In genomic region chr16:89478576-89479221, GRCh38 we compare ENCODE assay signal across 1 cellular context.
TF ChIP-seq lines count a peak whose summit lies in the region.

No MANE protein-coding gene starts in this region.

TF ChIP-seq in HepG2, 621 proteins besides CTCF, POLR2A, EP300 and RAD21 (continued from another document and continues in another):
- TF ChIP-seq FOXO1 (CRISPR knock-in tag; IDR thresholded peaks at IDR 0.05) (0 out of 2 replicates have a peak, but pooled peaks have one; percentile 18), SP5 (CRISPR knock-in tag; IDR thresholded peaks at IDR 0.05; ENCODE audit: borderline replicate concordance, low read depth) (no peak), ZNF317 (CRISPR knock-in tag; IDR thresholded peaks at IDR 0.05) (no peak), TCF7L2 (IDR thresholded peaks at IDR 0.05; ENCODE audit: low read depth, low read length) (no peak), PHF8 (CRISPR knock-in tag; IDR thresholded peaks at IDR 0.05) (no peak), ZNF670 (CRISPR knock-in tag; IDR thresholded peaks at IDR 0.05; ENCODE audit: borderline replicate concordance) (no peak), RXRA (CRISPR knock-in tag; IDR thresholded peaks at IDR 0.05) (peak; percentile 61; the same call in 1 of the 2 replicates), PLRG1 (conservative IDR thresholded peaks at IDR 0.05) (no peak), NFATC3 (CRISPR knock-in tag; IDR thresholded peaks at IDR 0.05) (no peak), E2F2 (CRISPR knock-in tag; IDR thresholded peaks at IDR 0.05; ENCODE audit: borderline replicate concordance) (no peak), ZNF143 (CRISPR knock-in tag; IDR thresholded peaks at IDR 0.05) (no peak), SOX5 (CRISPR knock-in tag; IDR thresholded peaks at IDR 0.05; ENCODE audit: borderline replicate concordance) (0 out of 2 replicates have a peak, but pooled peaks have one; percentile 18), NFE2L1 (CRISPR knock-in tag; IDR thresholded peaks at IDR 0.05; ENCODE audit: borderline replicate concordance) (no peak), ZNF124 (CRISPR knock-in tag; IDR thresholded peaks at IDR 0.05) (no peak), SOX13 (IDR thresholded peaks at IDR 0.05) (no peak), SOX13 (CRISPR knock-in tag; conservative IDR thresholded peaks at IDR 0.05 in 1 of 2, IDR thresholded peaks at IDR 0.05 in 1 of 2) (peak in 1 of 2 experiments; percentile 30; a peak in 1 of 4 replicates), ZNF441 (CRISPR knock-in tag; IDR thresholded peaks at IDR 0.05; ENCODE audit: borderline replicate concordance) (no peak), ZNF430 (CRISPR knock-in tag; IDR thresholded peaks at IDR 0.05) (0 out of 2 replicates have a peak, but pooled peaks have one; percentile 29), JUNB (CRISPR knock-in tag; IDR thresholded peaks at IDR 0.05; ENCODE audit: borderline replicate concordance) (no peak), PRDM10 (CRISPR knock-in tag; IDR thresholded peaks at IDR 0.05; ENCODE audit: low read depth) (no peak), SALL1 (CRISPR knock-in tag; IDR thresholded peaks at IDR 0.05) (peak; percentile 40; the same call in 1 of the 2 replicates), ZNF589 (CRISPR knock-in tag; conservative IDR thresholded peaks at IDR 0.05) (no peak), SAP130 (CRISPR knock-in tag; IDR thresholded peaks at IDR 0.05; ENCODE audit: low read depth) (peak; percentile 70), YEATS2 (CRISPR knock-in tag; IDR thresholded peaks at IDR 0.05; ENCODE audit: borderline replicate concordance) (peak; percentile 18; the same call in 1 of the 2 replicates), HCFC1 (IDR thresholded peaks at IDR 0.05; ENCODE audit: low read depth, low read length) (no peak), GTF3A (CRISPR knock-in tag; conservative IDR thresholded peaks at IDR 0.05) (no peak), KDM4B (CRISPR knock-in tag; IDR thresholded peaks at IDR 0.05) (no peak), TEAD2 (CRISPR knock-in tag; IDR thresholded peaks at IDR 0.05) (no peak), NCOA2 (CRISPR knock-in tag; IDR thresholded peaks at IDR 0.05) (no peak), ZNF335 (CRISPR knock-in tag; IDR thresholded peaks at IDR 0.05) (0 out of 2 replicates have a peak, but pooled peaks have one; percentile 41), ARNTL (CRISPR knock-in tag; IDR thresholded peaks at IDR 0.05) (no peak), YEATS4 (CRISPR knock-in tag; IDR thresholded peaks at IDR 0.05; ENCODE audit: borderline replicate concordance) (no peak), ADNP (CRISPR knock-in tag; IDR thresholded peaks at IDR 0.05) (no peak), HDAC2 (CRISPR knock-in tag; IDR thresholded peaks at IDR 0.05) (peak; percentile 23; the same call in 1 of the 2 replicates), RARA (CRISPR knock-in tag; IDR thresholded peaks at IDR 0.05) (peak; percentile 52), MEIS2 (CRISPR knock-in tag; IDR thresholded peaks at IDR 0.05) (no peak), XRCC5 (optimal IDR thresholded peaks at IDR 0.05; ENCODE audit: low read length) (peak; percentile 29), GATAD2A (CRISPR knock-in tag; IDR thresholded peaks at IDR 0.05) (peak; percentile 36; the same call in 1 of the 2 replicates), ZNF709 (CRISPR knock-in tag; IDR thresholded peaks at IDR 0.05) (no peak), ATF1 (CRISPR knock-in tag; IDR thresholded peaks at IDR 0.05) (no peak), ZSCAN25 (CRISPR knock-in tag; IDR thresholded peaks at IDR 0.05) (0 out of 2 replicates have a peak, but pooled peaks have one; percentile 36), GATA4 (IDR thresholded peaks at IDR 0.05; ENCODE audit: borderline replicate concordance, low read depth) (no peak), ZNF343 (CRISPR knock-in tag; IDR thresholded peaks at IDR 0.05) (no peak), ZFP37 (CRISPR knock-in tag; IDR thresholded peaks at IDR 0.05; ENCODE audit: borderline replicate concordance) (no peak), ZNF768 (CRISPR knock-in tag; IDR thresholded peaks at IDR 0.05) (no peak), ZNF710 (CRISPR knock-in tag; IDR thresholded peaks at IDR 0.05; ENCODE audit: borderline replicate concordance) (0 out of 2 replicates have a peak, but pooled peaks have one; percentile 16), FOXP1 (IDR thresholded peaks at IDR 0.05) (no peak), FOXP1 (CRISPR knock-in tag; IDR thresholded peaks at IDR 0.05) (peak; percentile 40; the same call in 1 of the 2 replicates), ZSCAN21 (CRISPR knock-in tag; IDR thresholded peaks at IDR 0.05; ENCODE audit: borderline replicate concordance) (no peak)
- TF ChIP-seq, protein P1, sequence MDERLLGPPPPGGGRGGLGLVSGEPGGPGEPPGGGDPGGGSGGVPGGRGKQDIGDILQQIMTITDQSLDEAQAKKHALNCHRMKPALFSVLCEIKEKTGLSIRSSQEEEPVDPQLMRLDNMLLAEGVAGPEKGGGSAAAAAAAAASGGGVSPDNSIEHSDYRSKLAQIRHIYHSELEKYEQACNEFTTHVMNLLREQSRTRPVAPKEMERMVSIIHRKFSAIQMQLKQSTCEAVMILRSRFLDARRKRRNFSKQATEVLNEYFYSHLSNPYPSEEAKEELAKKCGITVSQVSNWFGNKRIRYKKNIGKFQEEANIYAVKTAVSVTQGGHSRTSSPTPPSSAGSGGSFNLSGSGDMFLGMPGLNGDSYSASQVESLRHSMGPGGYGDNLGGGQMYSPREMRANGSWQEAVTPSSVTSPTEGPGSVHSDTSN (CRISPR knock-in tag; IDR thresholded peaks at IDR 0.05), result no peak
- TF ChIP-seq, protein P2, sequence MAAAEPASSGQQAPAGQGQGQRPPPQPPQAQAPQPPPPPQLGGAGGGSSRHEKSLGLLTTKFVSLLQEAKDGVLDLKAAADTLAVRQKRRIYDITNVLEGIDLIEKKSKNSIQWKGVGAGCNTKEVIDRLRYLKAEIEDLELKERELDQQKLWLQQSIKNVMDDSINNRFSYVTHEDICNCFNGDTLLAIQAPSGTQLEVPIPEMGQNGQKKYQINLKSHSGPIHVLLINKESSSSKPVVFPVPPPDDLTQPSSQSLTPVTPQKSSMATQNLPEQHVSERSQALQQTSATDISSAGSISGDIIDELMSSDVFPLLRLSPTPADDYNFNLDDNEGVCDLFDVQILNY (CRISPR knock-in tag; conservative IDR thresholded peaks at IDR 0.05), result no peak
- TF ChIP-seq, protein P3, sequence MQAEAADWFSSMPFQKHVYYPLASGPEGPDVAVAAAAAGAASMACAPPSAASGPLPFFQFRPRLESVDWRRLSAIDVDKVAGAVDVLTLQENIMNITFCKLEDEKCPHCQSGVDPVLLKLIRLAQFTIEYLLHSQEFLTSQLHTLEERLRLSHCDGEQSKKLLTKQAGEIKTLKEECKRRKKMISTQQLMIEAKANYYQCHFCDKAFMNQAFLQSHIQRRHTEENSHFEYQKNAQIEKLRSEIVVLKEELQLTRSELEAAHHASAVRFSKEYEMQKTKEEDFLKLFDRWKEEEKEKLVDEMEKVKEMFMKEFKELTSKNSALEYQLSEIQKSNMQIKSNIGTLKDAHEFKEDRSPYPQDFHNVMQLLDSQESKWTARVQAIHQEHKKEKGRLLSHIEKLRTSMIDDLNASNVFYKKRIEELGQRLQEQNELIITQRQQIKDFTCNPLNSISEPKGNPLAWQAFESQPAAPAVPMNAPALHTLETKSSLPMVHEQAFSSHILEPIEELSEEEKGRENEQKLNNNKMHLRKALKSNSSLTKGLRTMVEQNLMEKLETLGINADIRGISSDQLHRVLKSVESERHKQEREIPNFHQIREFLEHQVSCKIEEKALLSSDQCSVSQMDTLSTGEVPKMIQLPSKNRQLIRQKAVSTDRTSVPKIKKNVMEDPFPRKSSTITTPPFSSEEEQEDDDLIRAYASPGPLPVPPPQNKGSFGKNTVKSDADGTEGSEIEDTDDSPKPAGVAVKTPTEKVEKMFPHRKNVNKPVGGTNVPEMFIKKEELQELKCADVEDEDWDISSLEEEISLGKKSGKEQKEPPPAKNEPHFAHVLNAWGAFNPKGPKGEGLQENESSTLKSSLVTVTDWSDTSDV (CRISPR knock-in tag; IDR thresholded peaks at IDR 0.05), result no peak
- TF ChIP-seq, protein P4, sequence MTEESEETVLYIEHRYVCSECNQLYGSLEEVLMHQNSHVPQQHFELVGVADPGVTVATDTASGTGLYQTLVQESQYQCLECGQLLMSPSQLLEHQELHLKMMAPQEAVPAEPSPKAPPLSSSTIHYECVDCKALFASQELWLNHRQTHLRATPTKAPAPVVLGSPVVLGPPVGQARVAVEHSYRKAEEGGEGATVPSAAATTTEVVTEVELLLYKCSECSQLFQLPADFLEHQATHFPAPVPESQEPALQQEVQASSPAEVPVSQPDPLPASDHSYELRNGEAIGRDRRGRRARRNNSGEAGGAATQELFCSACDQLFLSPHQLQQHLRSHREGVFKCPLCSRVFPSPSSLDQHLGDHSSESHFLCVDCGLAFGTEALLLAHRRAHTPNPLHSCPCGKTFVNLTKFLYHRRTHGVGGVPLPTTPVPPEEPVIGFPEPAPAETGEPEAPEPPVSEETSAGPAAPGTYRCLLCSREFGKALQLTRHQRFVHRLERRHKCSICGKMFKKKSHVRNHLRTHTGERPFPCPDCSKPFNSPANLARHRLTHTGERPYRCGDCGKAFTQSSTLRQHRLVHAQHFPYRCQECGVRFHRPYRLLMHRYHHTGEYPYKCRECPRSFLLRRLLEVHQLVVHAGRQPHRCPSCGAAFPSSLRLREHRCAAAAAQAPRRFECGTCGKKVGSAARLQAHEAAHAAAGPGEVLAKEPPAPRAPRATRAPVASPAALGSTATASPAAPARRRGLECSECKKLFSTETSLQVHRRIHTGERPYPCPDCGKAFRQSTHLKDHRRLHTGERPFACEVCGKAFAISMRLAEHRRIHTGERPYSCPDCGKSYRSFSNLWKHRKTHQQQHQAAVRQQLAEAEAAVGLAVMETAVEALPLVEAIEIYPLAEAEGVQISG (CRISPR knock-in tag; IDR thresholded peaks at IDR 0.05), result no peak
- TF ChIP-seq, protein P5, sequence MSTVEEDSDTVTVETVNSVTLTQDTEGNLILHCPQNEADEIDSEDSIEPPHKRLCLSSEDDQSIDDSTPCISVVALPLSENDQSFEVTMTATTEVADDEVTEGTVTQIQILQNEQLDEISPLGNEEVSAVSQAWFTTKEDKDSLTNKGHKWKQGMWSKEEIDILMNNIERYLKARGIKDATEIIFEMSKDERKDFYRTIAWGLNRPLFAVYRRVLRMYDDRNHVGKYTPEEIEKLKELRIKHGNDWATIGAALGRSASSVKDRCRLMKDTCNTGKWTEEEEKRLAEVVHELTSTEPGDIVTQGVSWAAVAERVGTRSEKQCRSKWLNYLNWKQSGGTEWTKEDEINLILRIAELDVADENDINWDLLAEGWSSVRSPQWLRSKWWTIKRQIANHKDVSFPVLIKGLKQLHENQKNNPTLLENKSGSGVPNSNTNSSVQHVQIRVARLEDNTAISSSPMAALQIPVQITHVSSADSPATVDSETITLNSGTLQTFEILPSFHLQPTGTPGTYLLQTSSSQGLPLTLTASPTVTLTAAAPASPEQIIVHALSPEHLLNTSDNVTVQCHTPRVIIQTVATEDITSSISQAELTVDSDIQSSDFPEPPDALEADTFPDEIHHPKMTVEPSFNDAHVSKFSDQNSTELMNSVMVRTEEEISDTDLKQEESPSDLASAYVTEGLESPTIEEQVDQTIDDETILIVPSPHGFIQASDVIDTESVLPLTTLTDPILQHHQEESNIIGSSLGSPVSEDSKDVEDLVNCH (CRISPR knock-in tag; IDR thresholded peaks at IDR 0.05), result no peak
